In genomic region chr19:8126008-8126407, GRCh38 we compare ENCODE assay signal across 1 cellular context.
TF ChIP-seq lines count a peak whose summit lies in the region.

No MANE protein-coding gene starts in this region.

TF ChIP-seq in WTC11, 78 proteins besides CTCF, POLR2A, EP300 and RAD21 (continued from another document):
- TF ChIP-seq AFF4 (CRISPR knock-in tag; IDR thresholded peaks at IDR 0.05; ENCODE audit: borderline replicate concordance) = no peak
- TF ChIP-seq GABPB1 (CRISPR knock-in tag; IDR thresholded peaks at IDR 0.05) = no peak
- TF ChIP-seq JAZF1 (CRISPR knock-in tag; IDR thresholded peaks at IDR 0.05) = no peak
